8 cellular contexts compared by ENCODE assay signal in genomic region chr2:209495855-209496585, GRCh38.
DNase-seq lines count a peak whose midpoint lies in the region; ATAC-seq, FAIRE-seq and TF ChIP-seq lines count a peak whose summit lies in the region.

No MANE protein-coding gene starts in this region.

- no peak overlapping the region for H3K4me3 Mint-ChIP-seq in CD14-positive monocyte

- H3K4me3 ChIP-seq in HAP-1 (no peak overlapping the region), small intestine (ENCODE audit: low read depth in 1 of 2, low read length in 2 of 2) (no peak overlapping the region)

- H3K27me3 ChIP-seq in HAP-1 (ENCODE audit: low read depth) (no peaks in the 10 kb centered on the region), small intestine (ENCODE audit: control insufficient read depth in 2 of 2, insufficient read depth in 2 of 2, low read length in 2 of 2) (no peaks in the 10 kb centered on the region)

- no peak for ATAC-seq in GM19397 (IDR thresholded peaks at IDR 0.05; ENCODE audit: unreplicated experiment)

- in situ Hi-C loops in HAP-1 (cut with MboI; ENCODE audit: low sequenced_read_pairs), result no loop called here

- peaks cover 10% of the 10 kb centered on the region for H3K4me1 ChIP-seq in HAP-1
- H3K4me1 ChIP-seq in small intestine (ENCODE audit: control insufficient read depth in 2 of 2, insufficient read depth in 1 of 2, low read depth in 1 of 2, low read length in 1 of 2), result no peaks in the 10 kb centered on the region

- intact Hi-C loops in CD14-positive monocyte (cut with micrococcal nuclease), result no loop called here

- no peaks in the 10 kb centered on the region for H3K36me3 ChIP-seq in HAP-1 (replicated peaks)
- no peaks in the 10 kb centered on the region for H3K36me3 ChIP-seq in small intestine (ENCODE audit: control insufficient read depth in 2 of 2, insufficient read depth in 2 of 2, low read length in 2 of 2)

- peaks cover 0 to 3% (median 0%) of the 10 kb centered on the region in 3 donors for H3K27me3 Mint-ChIP-seq in CD14-positive monocyte (ENCODE audit: low read depth in 3 of 3)

- DNase-seq in HAP-1 (ENCODE audit: low spot score in 2 of 2) (peak; percentile 16 to 27), RPMI7951 (ENCODE audit: low read depth) (peak; percentile 99), glomerular endothelial cell (ENCODE audit: extremely low read depth, low read depth, low spot score) (peak; percentile 98), small intestine (peak; percentile 40), DMS114 treated with DMSO at 0.1 percent for 48 hours (lab: John Stamatoyannopoulos, UW; ENCODE audit: unreplicated experiment) (no peak), CD14-positive monocyte (ENCODE audit: low spot score) (no peak)
- no peak for DNase-seq in activated CD4-positive, alpha-beta T cell treated with anti-CD3 and anti-CD28 coated beads, Interleukin-2, amount 50 U/mL, for 4 hours

- H3K9me3 Mint-ChIP-seq in CD14-positive monocyte, result peaks cover 2 to 13% (median 9%) of the 10 kb centered on the region in 7 donors

- peak overlapping the region in 1 of 2 donors; percentile 38 for H3K27ac ChIP-seq in small intestine (ENCODE audit: low read depth in 1 of 2, low read length in 1 of 2)

- H3K9me3 ChIP-seq in HAP-1, result no peaks in the 10 kb centered on the region; the same call in 1 of the 2 replicates
- no peaks in the 10 kb centered on the region for H3K9me3 ChIP-seq in small intestine (ENCODE audit: control insufficient read depth, low read depth)

- FAIRE-seq in small intestine (lab: Jason Lieb, UNC), result no peak

- peaks cover 9% of the 10 kb centered on the region for H3K4me1 Mint-ChIP-seq in CD14-positive monocyte

- 22 to 41% (median 29%) methylated on average over 4 of the region's 4 CpGs for WGBS in small intestine, 3 donors

- no peaks in the 10 kb centered on the region for H3K36me3 Mint-ChIP-seq in CD14-positive monocyte

- no peak for TF ChIP-seq CTCF in CD14-positive monocyte (IDR thresholded peaks at IDR 0.05)

- H3K27ac Mint-ChIP-seq in CD14-positive monocyte, result no peak overlapping the region

Comparison
In these comparisons a context has a peak if more than half of its experiments do, and no peak if none do; other contexts are left out.
1. DNase-seq: peak in HAP-1 (2 of 2), RPMI7951 (single experiment), glomerular endothelial cell (single experiment) and small intestine (single experiment); none in DMS114 treated with DMSO at 0.1 percent for 48 hours (single experiment), activated CD4-positive, alpha-beta T cell treated with anti-CD3 and anti-CD28 coated beads, Interleukin-2, amount 50 U/mL, for 4 hours (0 of 2) and CD14-positive monocyte (single experiment).